Comparison of ENCODE assay signal across 21 cellular contexts in the genomic region with DNA sequence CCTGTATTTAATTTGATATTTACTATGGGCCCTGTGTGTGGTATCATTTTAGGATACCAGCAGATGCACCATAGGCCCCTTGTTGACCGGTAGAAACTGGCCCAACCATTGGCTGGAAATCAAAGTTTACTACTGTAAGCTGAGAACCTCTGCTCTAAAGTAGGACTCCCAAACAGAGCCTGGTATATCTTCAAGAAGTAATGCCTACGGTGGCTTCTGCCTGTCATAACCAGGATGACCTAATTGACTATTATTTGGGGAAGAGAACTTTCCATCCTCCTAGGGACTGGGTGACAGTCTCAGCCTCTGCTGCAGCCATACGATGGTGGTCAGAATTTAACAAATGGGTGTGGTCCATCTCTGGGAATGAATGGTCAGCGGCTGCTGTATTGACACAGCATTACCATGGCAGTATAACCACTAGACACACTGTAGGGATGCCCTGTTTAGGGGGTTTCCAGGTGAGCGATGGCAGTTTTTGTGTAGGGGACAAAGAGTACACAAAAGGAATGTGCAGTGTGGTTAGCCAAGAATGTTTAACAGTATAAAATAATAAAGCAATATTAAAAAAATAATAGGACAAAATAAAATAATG. TPM values are rescaled to one million over a fixed set of nuclear protein-coding genes. Genes with fewer than 3 reads are reported as not detected.
A peak's percentile ranks its signal among the peaks of the same experiment; 100 is the strongest.
DNase-seq lines count a peak whose midpoint lies in the region; ATAC-seq, FAIRE-seq and TF ChIP-seq lines count a peak whose summit lies in the region.
"Had no signal": no experiment of that assay in that cellular context is flagged by ENCODE, and none has a peak within 500 bp of the region (broad histone marks: within the 10 kb centered on the region; RNA-seq: fewer than 3 reads in every experiment).

No MANE protein-coding gene starts in this region.

- peaks cover 5% of the 10 kb centered on the region for H3K4me1 ChIP-seq in right cardiac atrium (ENCODE audit: control insufficient read depth, insufficient read depth, low read length)

- in situ Hi-C loops in brain microvascular endothelial cell (cut with HindIII; ENCODE audit: low pct_ligation_motif_present, low sequenced_read_pairs): no loop called here

- H3K9me3 Mint-ChIP-seq in osteocyte (ENCODE audit: unreplicated experiment): no peaks in the 10 kb centered on the region
- H3K9me3 Mint-ChIP-seq: CD4-positive, alpha-beta T cell had no signal

- H3K27ac ChIP-seq in right cardiac atrium (ENCODE audit: low read length) (peak overlapping the region; percentile 6), brain microvascular endothelial cell (peak overlapping the region; percentile 23)

- H3K4me3 ChIP-seq in right cardiac atrium (ENCODE audit: low read length) (no peak overlapping the region), brain microvascular endothelial cell (ENCODE audit: low read depth, low read length) (no peak overlapping the region)

- DNase-seq in right cardiac atrium (no peak), left cardiac atrium (no peak), brain microvascular endothelial cell (no peak), osteocyte (ENCODE audit: extremely low spot score, unreplicated experiment) (no peak), GM19239 (ENCODE audit: insufficient read length, low spot score) (no peak), DMS153 (lab: John Stamatoyannopoulos, UW) (no peak), NCI-H2171 (lab: John Stamatoyannopoulos, UW) (no peak)
- DNase-seq: CD4-positive, alpha-beta T cell; GF-D8; MM.1S; NCI-H1092; NCI-H1436 treated with DMSO at 0.1 percent for 48 hours; NCI-H2029 treated with DMSO at 0.1 percent for 48 hours; NCI-H82; OCI-M1; RPMI8226; SHP77 treated with DMSO at 0.1 percent for 48 hours had no signal

- ATAC-seq in right cardiac atrium (no peak), left cardiac atrium (no peak)

- H3K4me1 Mint-ChIP-seq in osteocyte (ENCODE audit: unreplicated experiment): peaks cover 48% of the 10 kb centered on the region

- intact Hi-C loops in right cardiac atrium (cut with DNase I) (no loop called here), left cardiac atrium (cut with DNase I) (no loop called here)

- TF ChIP-seq CTCF in brain microvascular endothelial cell (IDR thresholded peaks at IDR 0.05; ENCODE audit: low read depth, low read length, missing control alignments): no peak
- no peak for TF ChIP-seq CTCF in osteocyte (IDR thresholded peaks at IDR 0.05)

- H3K36me3 Mint-ChIP-seq in osteocyte (ENCODE audit: unreplicated experiment): peaks cover 4% of the 10 kb centered on the region

- H3K27me3 ChIP-seq in right cardiac atrium (ENCODE audit: control insufficient read depth, insufficient read depth): no peaks in the 10 kb centered on the region
- no peaks in the 10 kb centered on the region for H3K27me3 ChIP-seq in brain microvascular endothelial cell (replicated peaks)

- H3K27me3 Mint-ChIP-seq in osteocyte (ENCODE audit: unreplicated experiment): no peaks in the 10 kb centered on the region
- H3K27me3 Mint-ChIP-seq: CD4-positive, alpha-beta T cell had no signal

- H3K4me3 Mint-ChIP-seq in osteocyte (ENCODE audit: unreplicated experiment): no peak overlapping the region
- H3K4me3 Mint-ChIP-seq: CD4-positive, alpha-beta T cell had no signal

- H3K27ac Mint-ChIP-seq in osteocyte (ENCODE audit: unreplicated experiment): peak overlapping the region; percentile 74
- H3K27ac Mint-ChIP-seq: CD4-positive, alpha-beta T cell had no signal

- no peaks in the 10 kb centered on the region for H3K9me3 ChIP-seq in right cardiac atrium (ENCODE audit: control insufficient read depth, low read length)

- peaks cover 31% of the 10 kb centered on the region for H3K36me3 ChIP-seq in brain microvascular endothelial cell (replicated peaks)

- WGBS in right cardiac atrium: 81% methylated on average over 5 of the region's 5 CpGs

- no peak for FAIRE-seq in GM19239 (lab: Jason Lieb, UNC)
- FAIRE-seq: A204.1, GM12891, GM18507, H1 had no signal

RNA-seq across cellular contexts. Expression of a gene that starts 37.3 kb away (rescaled TPM):
- total RNA-seq in right cardiac atrium (10 to 100 TPM; 17.0 to 26.4 (median 24.7) TPM), left cardiac atrium (10 to 100 TPM; 12.1 to 24.1 TPM), osteocyte (4.8 and 5.0 TPM in 2 replicates)
- polyA plus RNA-seq in right cardiac atrium: 9.5 TPM
- total RNA-seq: CD4-positive, alpha-beta T cell had no signal
